Comparison of ENCODE assay signal across 20 cellular contexts in genomic region chr20:51826372-51826771, GRCh38. TPM values are rescaled to one million over a fixed set of nuclear protein-coding genes. Genes with fewer than 3 reads are reported as not detected.
"Had no signal": no experiment of that assay in that cellular context is flagged by ENCODE, and none has a peak within 500 bp of the region (broad histone marks: within the 10 kb centered on the region; RNA-seq: fewer than 3 reads in every experiment).

No MANE protein-coding gene starts in this region.

- H3K27me3 ChIP-seq: vagina had no signal

- H3K36me3 ChIP-seq: heart left ventricle, vagina had no signal

- FAIRE-seq: endothelial cell of umbilical vein had no signal

- DNase-seq: effector CD4-positive, alpha-beta T cell; endodermal cell; foreskin melanocyte; heart left ventricle; hippocampal formation; left colon; left ventricle myocardium superior; mesendoderm; naive thymus-derived CD4-positive, alpha-beta T cell; nephron progenitor cell; psoas muscle; retina; stimulated activated CD4-positive, alpha-beta T cell treated with anti-CD3 and anti-CD28 coated beads, Interleukin-12 subunit alpha, Interleukin-12 subunit beta, amount 100 ng/mL, for 4 hours; stimulated activated naive CD4-positive, alpha-beta T cell treated with Interleukin-2 at 50 U/mL for 16 hours had no signal

- ATAC-seq: heart left ventricle; left colon; left ventricle myocardium superior; naive thymus-derived CD4-positive, alpha-beta T cell; psoas muscle; sciatic nerve had no signal

- H3K27ac ChIP-seq: coronary artery, heart left ventricle, parathyroid adenoma, psoas muscle, vagina had no signal

- H3K9me3 ChIP-seq: heart left ventricle, psoas muscle, vagina had no signal

- H3K4me3 ChIP-seq: coronary artery, heart left ventricle, lung, psoas muscle, vagina had no signal

- H3K4me1 ChIP-seq: heart left ventricle, parathyroid adenoma, psoas muscle had no signal

RNA-seq across cellular contexts. Expression of gene SALL4, which starts 24.1 kb away (rescaled TPM):
- total RNA-seq: left ventricle myocardium superior, psoas muscle, vagina had no signal
- polyA plus RNA-seq: naive thymus-derived CD4-positive, alpha-beta T cell; psoas muscle had no signal

RNA-seq across cellular contexts. Expression of gene ATP9A, which starts 58.2 kb away (rescaled TPM):
- polyA plus RNA-seq: naive thymus-derived CD4-positive, alpha-beta T cell had no signal
